Comparison of ENCODE assay signal across 28 cellular contexts in the genomic region with DNA sequence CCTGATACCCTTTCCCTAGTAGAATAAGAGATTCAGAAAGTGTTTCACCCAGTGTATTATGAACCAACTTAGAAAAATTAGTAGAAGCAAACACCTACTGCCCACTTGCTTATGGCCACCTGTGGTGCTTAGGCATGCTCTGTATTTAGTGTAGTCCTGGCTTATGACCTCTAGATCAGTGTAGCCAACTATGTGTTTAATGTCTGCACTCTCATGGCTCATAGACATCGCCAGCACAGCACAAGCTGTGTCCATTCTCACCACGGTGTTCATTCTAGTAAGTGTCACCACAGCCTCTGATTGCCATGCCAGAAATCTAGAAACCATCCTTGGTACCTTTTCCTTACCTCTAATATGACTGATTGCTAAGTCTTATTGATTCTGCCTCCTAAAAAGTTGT.
"Had no signal": no experiment of that assay in that cellular context is flagged by ENCODE, and none has a peak within 500 bp of the region (broad histone marks: within the 10 kb centered on the region; RNA-seq: fewer than 3 reads in every experiment).

No MANE protein-coding gene starts in this region.

- DNase-seq: hypothalamus; immature natural killer cell; kidney; left ventricle myocardium inferior; mesendoderm; naive B cell; natural killer cell; nephron progenitor cell; occipital lobe; right lobe of liver; stimulated activated CD4-positive, alpha-beta T cell treated with anti-CD3 and anti-CD28 coated beads, Interleukin-1b, Interleukin-23, amount 100 ng/mL, for 48 hours; stimulated activated CD4-positive, alpha-beta T cell treated with anti-CD3 and anti-CD28 coated beads, Interleukin-2, amount 100 ng/mL, for 48 hours; stimulated activated CD4-positive, alpha-beta T cell treated with anti-CD3 and anti-CD28 coated beads, Interleukin-4, amount 100 ng/mL, for 4 hours; stimulated activated CD8-positive, alpha-beta memory T cell treated with anti-CD3 and anti-CD28 coated beads, Interleukin-4, amount 100 ng/mL, for 48 hours; stimulated activated naive B cell treated with anti-CD40 and anti-IgM and Interleukin-4, amounts not matched to agents 10 μg/mL and 1 μg/mL and 100 μg/mL, for 72 hours; stimulated activated naive CD8-positive, alpha-beta T cell treated with anti-CD3 and anti-CD28 coated beads, Interleukin-15, Interleukin-2, amounts not matched to agents 100 U/mL and 50 U/mL, for 24 hours; stomach; testis; thyroid gland; trophoblast cell; upper lobe of right lung had no signal

- H3K4me3 Mint-ChIP-seq: immature natural killer cell; mesothelial cell of epicardium; naive B cell; natural killer cell; nephron progenitor cell; neural progenitor cell; stimulated activated naive B cell treated with anti-CD40 and anti-IgM and Interleukin-4, amounts not matched to agents 10 μg/mL and 1 μg/mL and 100 μg/mL, for 72 hours had no signal

- H3K4me1 ChIP-seq: neural progenitor cell, parathyroid adenoma, right atrium auricular region, right lobe of liver, testis, thyroid gland, upper lobe of right lung had no signal

- H3K4me1 Mint-ChIP-seq: mesothelial cell of epicardium, nephron progenitor cell, neural progenitor cell had no signal

- H3K9me3 Mint-ChIP-seq: immature natural killer cell; naive B cell; natural killer cell; neural progenitor cell; stimulated activated naive B cell treated with anti-CD40 and anti-IgM and Interleukin-4, amounts not matched to agents 10 μg/mL and 1 μg/mL and 100 μg/mL, for 72 hours had no signal

- H3K27me3 Mint-ChIP-seq: naive B cell; stimulated activated naive B cell treated with anti-CD40 and anti-IgM and Interleukin-4, amounts not matched to agents 10 μg/mL and 1 μg/mL and 100 μg/mL, for 72 hours had no signal

- ATAC-seq: natural killer cell; right lobe of liver; stimulated activated naive B cell treated with anti-CD40 and anti-IgM and Interleukin-4, amounts not matched to agents 10 μg/mL and 1 μg/mL and 100 μg/mL, for 72 hours; stimulated activated naive CD8-positive, alpha-beta T cell treated with anti-CD3 and anti-CD28 coated beads, Interleukin-15, Interleukin-2, amounts not matched to agents 100 U/mL and 50 U/mL, for 24 hours; upper lobe of right lung had no signal

- H3K9me3 ChIP-seq: left ventricle myocardium inferior, neutrophil, right atrium auricular region, right lobe of liver, stomach, testis, thyroid gland, upper lobe of right lung had no signal

- H3K27me3 ChIP-seq: neural progenitor cell, neutrophil, right atrium auricular region, right lobe of liver, stomach, testis, thyroid gland, upper lobe of right lung had no signal

- H3K27ac Mint-ChIP-seq: mesothelial cell of epicardium; natural killer cell; nephron progenitor cell; neural progenitor cell; stimulated activated naive B cell treated with anti-CD40 and anti-IgM and Interleukin-4, amounts not matched to agents 10 μg/mL and 1 μg/mL and 100 μg/mL, for 72 hours had no signal

- H3K4me3 ChIP-seq: left ventricle myocardium inferior, lung, neural progenitor cell, right atrium auricular region, right lobe of liver, smooth muscle cell, stomach, testis, thyroid gland, upper lobe of right lung had no signal

- H3K27ac ChIP-seq: left ventricle myocardium inferior, neural progenitor cell, neutrophil, parathyroid adenoma, right atrium auricular region, right lobe of liver, stomach, testis, thyroid gland, upper lobe of right lung had no signal
